In genomic region chr22:20486229-20486628, GRCh38 we compare ENCODE assay signal across 31 cellular contexts.
"Had no signal": no experiment of that assay in that cellular context is flagged by ENCODE, and none has a peak within 500 bp of the region (broad histone marks: within the 10 kb centered on the region; RNA-seq: fewer than 3 reads in every experiment).

No MANE protein-coding gene starts in this region.

- H3K27ac Mint-ChIP-seq: activated CD8-positive, alpha-beta T cell treated with anti-CD3 and anti-CD28 coated beads for 36 hours; activated naive CD8-positive, alpha-beta T cell; activated T-cell treated with anti-CD3 and anti-CD28 coated beads, Interleukin-2, amount 50 U/mL, for 72 hours; mesothelial cell of epicardium; naive B cell; stimulated activated memory B cell treated with anti-CD40 and anti-IgM and Interleukin-4, amounts not matched to agents 10 μg/mL and 1 μg/mL and 100 μg/mL, for 72 hours; T-helper 17 cell had no signal

- H3K27me3 Mint-ChIP-seq: activated CD8-positive, alpha-beta T cell treated with anti-CD3 and anti-CD28 coated beads for 36 hours; activated naive CD8-positive, alpha-beta T cell; brain; effector memory CD8-positive, alpha-beta T cell; naive B cell; stimulated activated memory B cell treated with anti-CD40 and anti-IgM and Interleukin-4, amounts not matched to agents 10 μg/mL and 1 μg/mL and 100 μg/mL, for 72 hours; T-helper 17 cell had no signal

- H3K4me3 ChIP-seq: cardiac muscle cell, stomach, thyroid gland, upper lobe of right lung had no signal

- H3K4me1 ChIP-seq: thyroid gland, upper lobe of right lung had no signal

- H3K4me1 Mint-ChIP-seq: mesothelial cell of epicardium had no signal

- H3K27me3 ChIP-seq: cardiac muscle cell, stomach, thyroid gland, upper lobe of right lung had no signal

- H3K27ac ChIP-seq: cardiac muscle cell, stomach, thyroid gland, upper lobe of right lung had no signal

- DNase-seq: activated CD4-positive, alpha-beta T cell treated with anti-CD3 and anti-CD28 coated beads, Interleukin-2, amount 50 U/mL, for 1 hour; activated CD8-positive, alpha-beta T cell treated with anti-CD3 and anti-CD28 coated beads for 36 hours; activated effector memory CD4-positive, alpha-beta T cell treated with Interleukin-2 at 50 U/mL for 16 hours; activated naive CD4-positive, alpha-beta T cell treated with Interleukin-2 at 50 U/mL for 16 hours; activated T-cell treated with anti-CD3 and anti-CD28 coated beads for 4 hours; activated T-cell treated with anti-CD3 and anti-CD28 coated beads, Interleukin-2, amount 50 U/mL, for 72 hours; aorta; cerebellar nuclear complex; cortex of kidney; effector memory CD8-positive, alpha-beta T cell; foreskin fibroblast; head of caudate nucleus; hippocampal formation; left cardiac atrium; mammary epithelial cell; naive B cell; occipital lobe; right cardiac atrium; stimulated activated CD4-positive, alpha-beta T cell treated with anti-CD3 and anti-CD28 coated beads, Interleukin-12 subunit alpha, Interleukin-12 subunit beta, amount 100 ng/mL, for 4 hours; stimulated activated CD4-positive, alpha-beta T cell treated with anti-CD3 and anti-CD28 coated beads, Interleukin-4, amount 100 ng/mL, for 1 hour; stomach; T-helper 17 cell; T1000; thyroid gland; upper lobe of right lung had no signal

- H3K9me3 ChIP-seq: stomach, thyroid gland, upper lobe of right lung had no signal

- H3K4me3 Mint-ChIP-seq: activated CD8-positive, alpha-beta T cell treated with anti-CD3 and anti-CD28 coated beads for 36 hours; activated naive CD8-positive, alpha-beta T cell; activated T-cell treated with anti-CD3 and anti-CD28 coated beads, Interleukin-2, amount 50 U/mL, for 72 hours; brain; effector memory CD8-positive, alpha-beta T cell; mesothelial cell of epicardium; naive B cell; neural crest cell; stimulated activated memory B cell treated with anti-CD40 and anti-IgM and Interleukin-4, amounts not matched to agents 10 μg/mL and 1 μg/mL and 100 μg/mL, for 72 hours; T-helper 17 cell had no signal

- H3K36me3 ChIP-seq: cardiac muscle cell, thyroid gland, upper lobe of right lung had no signal

- ATAC-seq: activated CD8-positive, alpha-beta T cell treated with anti-CD3 and anti-CD28 coated beads for 36 hours; activated T-cell treated with anti-CD3 and anti-CD28 coated beads, Interleukin-2, amount 50 U/mL, for 72 hours; effector memory CD8-positive, alpha-beta T cell; left cardiac atrium; right cardiac atrium; stimulated activated memory B cell treated with anti-CD40 and anti-IgM and Interleukin-4, amounts not matched to agents 10 μg/mL and 1 μg/mL and 100 μg/mL, for 72 hours; T-helper 17 cell; upper lobe of right lung had no signal

- H3K9me3 Mint-ChIP-seq: activated CD8-positive, alpha-beta T cell treated with anti-CD3 and anti-CD28 coated beads for 36 hours; activated T-cell treated with anti-CD3 and anti-CD28 coated beads, Interleukin-2, amount 50 U/mL, for 72 hours; effector memory CD8-positive, alpha-beta T cell; mesothelial cell of epicardium; naive B cell; neural crest cell; stimulated activated memory B cell treated with anti-CD40 and anti-IgM and Interleukin-4, amounts not matched to agents 10 μg/mL and 1 μg/mL and 100 μg/mL, for 72 hours had no signal
